Comparison of ENCODE assay signal across 19 cellular contexts in the genomic region with DNA sequence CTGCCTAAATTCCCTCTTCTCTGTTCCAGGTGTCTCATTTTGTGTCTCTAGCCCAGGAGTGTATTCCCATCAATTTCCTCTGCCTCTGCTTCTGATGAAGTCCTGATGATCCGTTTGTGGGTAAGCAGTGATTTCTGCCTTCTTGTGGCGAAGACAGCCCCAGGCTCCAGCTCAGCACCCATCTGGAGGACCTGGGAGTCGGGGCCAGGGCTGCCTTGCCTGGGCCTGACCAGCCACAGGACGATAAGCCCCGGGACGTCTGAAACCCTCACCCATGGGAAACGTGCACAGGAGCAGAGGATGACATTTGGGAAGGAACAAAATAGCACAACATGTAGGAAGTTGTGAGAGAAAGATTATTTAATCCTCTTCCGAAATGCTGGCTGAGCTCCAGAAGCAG.
DNase-seq lines count a peak whose midpoint lies in the region; TF ChIP-seq lines count a peak whose summit lies in the region.
"Had no signal": no experiment of that assay in that cellular context is flagged by ENCODE, and none has a peak within 500 bp of the region (broad histone marks: within the 10 kb centered on the region; RNA-seq: fewer than 3 reads in every experiment).

No MANE protein-coding gene starts in this region.

- H3K4me1 Mint-ChIP-seq in activated T-helper 1 cell treated with anti-CD3 and anti-CD28 coated beads, Interleukin-12 subunit alpha, Interleukin-12 subunit beta, Interleukin-2, Interleukin-4 antibody, amounts not matched to agents 30 ng/mL and 10 ng/mL and 1 ng/mL, durations not matched to agents 14 hours and 24 hours and 36 hours (ENCODE audit: low read depth) = no peaks in the 10 kb centered on the region
- H3K4me1 Mint-ChIP-seq: CD14-positive monocyte; CD8-positive, alpha-beta memory T cell had no signal

- H3K27me3 ChIP-seq in dorsolateral prefrontal cortex = no peaks in the 10 kb centered on the region
- H3K27me3 ChIP-seq: BE2C; BLaER1 treated with 17β-estradiol and CSF1 and Interleukin-3, amounts not matched to agents 10 nM and 100 nM had no signal

- H3K27me3 Mint-ChIP-seq in activated T-helper 1 cell treated with anti-CD3 and anti-CD28 coated beads, Interleukin-12 subunit alpha, Interleukin-12 subunit beta, Interleukin-2, Interleukin-4 antibody, amounts not matched to agents 30 ng/mL and 10 ng/mL and 1 ng/mL, durations not matched to agents 14 hours and 24 hours and 36 hours (ENCODE audit: insufficient read depth) = no peaks in the 10 kb centered on the region
- H3K27me3 Mint-ChIP-seq: CD8-positive, alpha-beta memory T cell had no signal

- DNase-seq in Ammon's horn (ENCODE audit: low spot score) (peak; percentile 18), RPMI7951 (ENCODE audit: low read depth) (peak; percentile 79), dorsolateral prefrontal cortex (peak in 1 of 10 donors; percentile 55), germinal center (ENCODE audit: low spot score) (no peak), NCI-H146 (lab: John Stamatoyannopoulos, UW) (no peak)
- no peak for DNase-seq in activated T-helper 1 cell treated with anti-CD3 and anti-CD28 coated beads, Interleukin-12 subunit alpha, Interleukin-12 subunit beta, Interleukin-2, Interleukin-4 antibody, amounts not matched to agents 30 ng/mL and 10 ng/mL and 1 ng/mL, durations not matched to agents 14 hours and 24 hours and 36 hours (ENCODE audit: low spot score)
- DNase-seq: BE2C; CD4-positive, alpha-beta T cell; CD8-positive, alpha-beta memory T cell; DMS 273 treated with DMSO at 0.1 percent for 48 hours; DMS79; EL; GDM1; GM23248; H7; HCEC 1CT had no signal

- no peaks in the 10 kb centered on the region for H3K9me3 Mint-ChIP-seq in activated T-helper 1 cell treated with anti-CD3 and anti-CD28 coated beads, Interleukin-12 subunit alpha, Interleukin-12 subunit beta, Interleukin-2, Interleukin-4 antibody, amounts not matched to agents 30 ng/mL and 10 ng/mL and 1 ng/mL, durations not matched to agents 14 hours and 24 hours and 36 hours
- H3K9me3 Mint-ChIP-seq: CD4-positive, alpha-beta T cell; CD8-positive, alpha-beta memory T cell had no signal

- intact Hi-C loops in dorsolateral prefrontal cortex (cut with DNase I) = no loop called here
- intact Hi-C loops in activated T-helper 1 cell treated with anti-CD3 and anti-CD28 coated beads, Interleukin-12 subunit alpha, Interleukin-12 subunit beta, Interleukin-2, Interleukin-4 antibody, amounts not matched to agents 30 ng/mL and 10 ng/mL and 1 ng/mL, durations not matched to agents 14 hours and 24 hours and 36 hours (cut with micrococcal nuclease) = no loop called here

- no peak overlapping the region for H3K4me3 Mint-ChIP-seq in activated T-helper 1 cell treated with anti-CD3 and anti-CD28 coated beads, Interleukin-12 subunit alpha, Interleukin-12 subunit beta, Interleukin-2, Interleukin-4 antibody, amounts not matched to agents 30 ng/mL and 10 ng/mL and 1 ng/mL, durations not matched to agents 14 hours and 24 hours and 36 hours
- H3K4me3 Mint-ChIP-seq: CD14-positive monocyte; CD4-positive, alpha-beta T cell; CD8-positive, alpha-beta memory T cell had no signal

- H3K27ac Mint-ChIP-seq in activated T-helper 1 cell treated with anti-CD3 and anti-CD28 coated beads, Interleukin-12 subunit alpha, Interleukin-12 subunit beta, Interleukin-2, Interleukin-4 antibody, amounts not matched to agents 30 ng/mL and 10 ng/mL and 1 ng/mL, durations not matched to agents 14 hours and 24 hours and 36 hours = no peak overlapping the region
- H3K27ac Mint-ChIP-seq: CD14-positive monocyte; CD4-positive, alpha-beta T cell; CD8-positive, alpha-beta memory T cell had no signal

- H3K4me3 ChIP-seq in dorsolateral prefrontal cortex = no peak overlapping the region
- H3K4me3 ChIP-seq: BLaER1 treated with 17β-estradiol and CSF1 and Interleukin-3, amounts not matched to agents 10 nM and 100 nM; GM12878; GM23248 had no signal

- no peak for TF ChIP-seq CTCF in dorsolateral prefrontal cortex (IDR thresholded peaks at IDR 0.05 in 54 of 56, conservative IDR thresholded peaks at IDR 0.05 in 2 of 56; ENCODE audit: low read depth in 1 of 56, partially characterized antibody in 56 of 56)

- H3K36me3 Mint-ChIP-seq in activated T-helper 1 cell treated with anti-CD3 and anti-CD28 coated beads, Interleukin-12 subunit alpha, Interleukin-12 subunit beta, Interleukin-2, Interleukin-4 antibody, amounts not matched to agents 30 ng/mL and 10 ng/mL and 1 ng/mL, durations not matched to agents 14 hours and 24 hours and 36 hours (ENCODE audit: low read depth) = no peaks in the 10 kb centered on the region
- H3K36me3 Mint-ChIP-seq: CD14-positive monocyte; CD8-positive, alpha-beta memory T cell had no signal

- H3K27ac ChIP-seq in dorsolateral prefrontal cortex = peak overlapping the region in 46 of 59 donors; percentile 6 to 81 (median 58)
- H3K27ac ChIP-seq: BLaER1 treated with 17β-estradiol and CSF1 and Interleukin-3, amounts not matched to agents 10 nM and 100 nM; GM23248 had no signal

Comparison
In these comparisons a context has a peak if more than half of its experiments do, and no peak if none do; other contexts are left out.
1. DNase-seq: peak in Ammon's horn (single experiment) and RPMI7951 (single experiment); none in germinal center (single experiment), NCI-H146 (single experiment) and activated T-helper 1 cell treated with anti-CD3 and anti-CD28 coated beads, Interleukin-12 subunit alpha, Interleukin-12 subunit beta, Interleukin-2, Interleukin-4 antibody, amounts not matched to agents 30 ng/mL and 10 ng/mL and 1 ng/mL, durations not matched to agents 14 hours and 24 hours and 36 hours (single experiment).